ENCODE assay signal across 8 cellular contexts in the genomic region with DNA sequence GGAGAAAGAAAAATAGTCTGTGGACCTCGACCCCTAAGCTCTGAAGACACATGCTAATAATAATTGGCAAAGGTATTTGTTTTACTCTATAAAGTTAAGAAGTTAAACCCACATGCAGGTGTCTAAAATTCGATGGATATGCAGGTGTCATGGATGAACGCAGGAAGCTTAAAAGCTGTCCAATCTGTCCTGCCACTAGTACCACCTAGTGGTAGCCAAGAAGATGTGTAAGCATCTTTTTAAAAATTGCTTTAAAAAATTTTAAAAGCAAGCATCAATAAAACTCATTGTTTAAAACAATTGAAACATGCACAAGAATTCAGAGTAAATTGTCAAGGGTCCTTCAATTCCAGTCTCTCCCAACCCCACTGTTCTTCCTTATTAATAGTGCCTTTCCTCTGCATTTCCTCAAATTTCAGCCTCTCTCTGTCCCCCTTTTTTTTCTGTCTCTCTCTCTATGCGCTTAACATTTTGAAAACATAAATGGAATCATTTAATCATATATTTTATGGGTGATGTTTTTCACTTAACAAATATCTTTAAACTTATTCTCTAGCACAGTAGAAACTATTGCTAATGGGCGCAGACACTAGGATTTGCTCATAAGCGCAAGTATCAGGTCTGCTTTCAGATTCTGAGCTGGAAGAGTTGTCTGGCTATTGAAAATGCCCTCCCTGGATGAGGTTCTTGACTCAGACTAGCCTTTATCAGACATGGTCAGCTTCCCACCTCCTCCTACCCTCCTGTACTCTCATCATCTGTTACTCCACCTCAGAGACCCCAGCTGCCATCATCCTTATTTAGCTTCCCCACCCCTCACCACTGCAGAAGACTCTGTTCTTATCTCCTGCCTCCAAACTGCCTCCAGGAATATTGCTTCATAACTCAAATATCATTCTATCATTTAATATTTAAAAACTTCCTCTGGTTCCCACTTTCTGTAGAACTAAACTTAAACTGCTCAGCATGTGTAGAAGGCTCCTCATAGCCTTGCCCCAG. TPM values are rescaled to one million over a fixed set of nuclear protein-coding genes. Genes with fewer than 3 reads are reported as not detected.
A peak's percentile ranks its signal among the peaks of the same experiment; 100 is the strongest.
DNase-seq lines count a peak whose midpoint lies in the region; ATAC-seq and TF ChIP-seq lines count a peak whose summit lies in the region.

No MANE protein-coding gene starts in this region.

- no peaks in the 10 kb centered on the region for H3K9me3 Mint-ChIP-seq in activated CD8-positive, alpha-beta T cell treated with anti-CD3 and anti-CD28 coated beads, Interleukin-2, amount 10 ng/mL, durations not matched to agents 7 days and 5 days (ENCODE audit: insufficient read depth)
- no peaks in the 10 kb centered on the region for H3K9me3 Mint-ChIP-seq in immature natural killer cell

- no peaks in the 10 kb centered on the region for H3K9me3 ChIP-seq in upper lobe of left lung

- H3K36me3 ChIP-seq in BJ (ENCODE audit: control insufficient read depth, insufficient read depth, low read length) = no peaks in the 10 kb centered on the region
- H3K36me3 ChIP-seq in upper lobe of left lung = no peaks in the 10 kb centered on the region

- H3K27ac ChIP-seq in upper lobe of left lung = no peak overlapping the region

- H3K27me3 ChIP-seq in BJ (ENCODE audit: control insufficient read depth, insufficient read depth, low read length) (no peaks in the 10 kb centered on the region), upper lobe of left lung (no peaks in the 10 kb centered on the region)

- H3K27ac Mint-ChIP-seq in activated CD8-positive, alpha-beta T cell treated with anti-CD3 and anti-CD28 coated beads, Interleukin-2, amount 10 ng/mL, durations not matched to agents 7 days and 5 days = no peak overlapping the region
- H3K27ac Mint-ChIP-seq in immature natural killer cell = no peak overlapping the region

- CTCF ChIA-PET in BJ (lab: Yijun Ruan, JAX) = interaction anchor here (0.9 to 3.7 kb wide), 23 partner anchors 9 to 162 kb away, joined by 3 to 22 read pairs (median 4); a partner anchor contains a TSS
- CTCF ChIA-PET in activated CD8-positive, alpha-beta T cell treated with anti-CD3 and anti-CD28 coated beads, Interleukin-2, amount 10 ng/mL, durations not matched to agents 7 days and 5 days (lab: Charles Lee) = interaction anchor here (0.7 to 6.1 kb wide), 33 partner anchors 8 to 230 kb away, joined by 3 to 78 read pairs (median 4); no protein-coding TSS in a partner anchor

- POLR2A ChIA-PET in BJ (lab: Charles Lee) = no interaction called here
- POLR2A ChIA-PET in activated CD8-positive, alpha-beta T cell treated with anti-CD3 and anti-CD28 coated beads, Interleukin-2, amount 10 ng/mL, durations not matched to agents 7 days and 5 days (lab: Charles Lee) = no interaction called here

- no peak for DNase-seq in BJ (ENCODE audit: low read depth)
- peak; percentile 71 for DNase-seq in GM03348 (ENCODE audit: low spot score)
- DNase-seq in NCI-H146 (lab: John Stamatoyannopoulos, UW) = peak; percentile 53
- DNase-seq in activated CD8-positive, alpha-beta T cell treated with anti-CD3 and anti-CD28 coated beads, Interleukin-2, amount 10 ng/mL, durations not matched to agents 7 days and 5 days = peak; percentile 27
- peak; percentile 12 to 43 (median 42) for DNase-seq in immature natural killer cell
- DNase-seq in upper lobe of left lung = no peak
- no peak for DNase-seq in NCI-H187 (lab: John Stamatoyannopoulos, UW)

- H3K4me1 ChIP-seq in upper lobe of left lung = peaks cover 4 to 27% (median 16%) of the 10 kb centered on the region in 4 donors

- no peak for TF ChIP-seq POLR2A in upper lobe of left lung (IDR thresholded peaks at IDR 0.05)

- ATAC-seq in activated CD8-positive, alpha-beta T cell treated with anti-CD3 and anti-CD28 coated beads, Interleukin-2, amount 10 ng/mL, durations not matched to agents 7 days and 5 days = no peak
- ATAC-seq in upper lobe of left lung (ENCODE audit: low FRiP score in 2 of 2) (peak in 1 of 2 donors; percentile 59), HG03520 (IDR thresholded peaks at IDR 0.05; ENCODE audit: unreplicated experiment) (no peak)

- no peak overlapping the region for H3K4me3 ChIP-seq in BJ (ENCODE audit: low read depth, low read length)
- no peak overlapping the region for H3K4me3 ChIP-seq in upper lobe of left lung

- TF ChIP-seq EP300 in upper lobe of left lung (IDR thresholded peaks at IDR 0.05) = no peak

- H3K4me3 Mint-ChIP-seq in activated CD8-positive, alpha-beta T cell treated with anti-CD3 and anti-CD28 coated beads, Interleukin-2, amount 10 ng/mL, durations not matched to agents 7 days and 5 days = no peak overlapping the region
- H3K4me3 Mint-ChIP-seq in immature natural killer cell = no peak overlapping the region

- peaks cover 54% of the 10 kb centered on the region for H3K27me3 Mint-ChIP-seq in activated CD8-positive, alpha-beta T cell treated with anti-CD3 and anti-CD28 coated beads, Interleukin-2, amount 10 ng/mL, durations not matched to agents 7 days and 5 days (ENCODE audit: low read depth)
- H3K27me3 Mint-ChIP-seq in immature natural killer cell (ENCODE audit: low read depth in 3 of 3) = peaks cover 2 to 3% (median 3%) of the 10 kb centered on the region in 3 donors

- no peaks in the 10 kb centered on the region for H3K4me1 Mint-ChIP-seq in activated CD8-positive, alpha-beta T cell treated with anti-CD3 and anti-CD28 coated beads, Interleukin-2, amount 10 ng/mL, durations not matched to agents 7 days and 5 days (ENCODE audit: low read depth)
- H3K4me1 Mint-ChIP-seq in immature natural killer cell = peaks cover 0 to 3% of the 10 kb centered on the region in 2 donors

- no peaks in the 10 kb centered on the region for H3K36me3 Mint-ChIP-seq in activated CD8-positive, alpha-beta T cell treated with anti-CD3 and anti-CD28 coated beads, Interleukin-2, amount 10 ng/mL, durations not matched to agents 7 days and 5 days (ENCODE audit: low read depth)
- H3K36me3 Mint-ChIP-seq in immature natural killer cell = no peaks in the 10 kb centered on the region

- WGBS in upper lobe of left lung, 2 donors = 49 to 51% methylated on average over 6 of the region's 6 CpGs

- peak; percentile 80 for TF ChIP-seq CTCF in BJ (IDR thresholded peaks at IDR 0.05; ENCODE audit: insufficient read depth, low read depth, low read length)
- peak; percentile 45 to 74 (median 65) for TF ChIP-seq CTCF in upper lobe of left lung (IDR thresholded peaks at IDR 0.05)

RNA-seq across cellular contexts. Expression of a gene that starts 30.8 kb away (rescaled TPM):
- 5.2 and 12.1 TPM in 2 replicates for polyA plus RNA-seq in BJ (2011; rRNA removed)
- 7.4 and 15.8 TPM in 2 replicates for polyA minus RNA-seq in BJ (2011; rRNA and poly(A)+ RNA removed)
- total RNA-seq in activated CD8-positive, alpha-beta T cell treated with anti-CD3 and anti-CD28 coated beads, Interleukin-2, amount 10 ng/mL, durations not matched to agents 7 days and 5 days = 10 to 100 TPM; 67.6 to 71.8 TPM
- polyA plus RNA-seq in immature natural killer cell = 1 to 10 TPM; 7.1 to 7.4 (median 7.1) TPM
- 10 to 100 TPM; 14.7 to 56.6 (median 45.4) TPM for total RNA-seq in upper lobe of left lung

RNA-seq across cellular contexts. Expression of a gene that starts 36.6 kb away (rescaled TPM):
- polyA plus RNA-seq in BJ (2011; rRNA removed) (63.4 and 81.9 TPM in 2 replicates), immature natural killer cell (not detected)
- 28.2 and 33.3 TPM in 2 replicates for polyA minus RNA-seq in BJ (2011; rRNA and poly(A)+ RNA removed)
- not detected for total RNA-seq in activated CD8-positive, alpha-beta T cell treated with anti-CD3 and anti-CD28 coated beads, Interleukin-2, amount 10 ng/mL, durations not matched to agents 7 days and 5 days
- total RNA-seq in upper lobe of left lung = 10 to 100 TPM in 4 of 6 donors, 1 to 10 TPM in 2; 6.3 to 26.4 (median 10.8) TPM

Comparison
In these comparisons a context has a peak if more than half of its experiments do, and no peak if none do; other contexts are left out.
1. DNase-seq: peak in GM03348 (single experiment), NCI-H146 (single experiment), activated CD8-positive, alpha-beta T cell treated with anti-CD3 and anti-CD28 coated beads, Interleukin-2, amount 10 ng/mL, durations not matched to agents 7 days and 5 days (single experiment) and immature natural killer cell (3 of 3); none in BJ (single experiment), upper lobe of left lung (0 of 2) and NCI-H187 (0 of 2).
2. RNA of a gene that starts 36.6 kb away (total RNA-seq): 6.3 to 26.4 TPM in upper lobe of left lung; not detected in activated CD8-positive, alpha-beta T cell treated with anti-CD3 and anti-CD28 coated beads, Interleukin-2, amount 10 ng/mL, durations not matched to agents 7 days and 5 days; every median in the first group is over 4 times any median in the second.